23 cellular contexts compared by ENCODE assay signal in the genomic region with DNA sequence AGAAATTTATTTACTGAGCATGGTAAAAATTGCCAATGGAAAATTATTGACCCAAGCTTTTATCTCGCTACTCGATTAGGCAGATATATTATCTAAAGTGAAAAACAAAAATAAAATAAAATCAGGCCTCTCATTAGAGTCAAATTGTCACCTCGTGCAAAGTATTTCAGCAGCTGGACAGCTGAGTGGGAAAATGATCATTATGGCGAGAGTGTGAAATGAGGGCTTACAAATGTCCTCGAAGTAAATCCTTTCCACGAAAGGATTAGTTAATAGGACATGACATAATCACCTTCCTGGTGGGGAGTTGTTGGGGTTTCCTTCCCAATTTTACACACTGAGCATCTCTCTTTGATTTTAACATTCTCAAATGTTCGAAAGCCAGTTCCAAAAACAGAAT.
A peak's percentile ranks its signal among the peaks of the same experiment; 100 is the strongest.
DNase-seq lines count a peak whose midpoint lies in the region; ATAC-seq and TF ChIP-seq lines count a peak whose summit lies in the region.
"Had no signal": no experiment of that assay in that cellular context is flagged by ENCODE, and none has a peak within 500 bp of the region (broad histone marks: within the 10 kb centered on the region; RNA-seq: fewer than 3 reads in every experiment).

No MANE protein-coding gene starts in this region.

- POLR2A ChIA-PET in HEK293 (lab: Yijun Ruan, JAX), result no interaction called here

- H3K9me3 ChIP-seq in HEK293 (ENCODE audit: control insufficient read depth, insufficient read depth, low read depth, low read length), result no peaks in the 10 kb centered on the region
- H3K9me3 ChIP-seq: SJSA1 had no signal

- ATAC-seq in GM21515 (IDR thresholded peaks at IDR 0.05; ENCODE audit: unreplicated experiment), result no peak

- no peak overlapping the region for H3K27ac ChIP-seq in HEK293 (ENCODE audit: extremely low read depth, low read depth, low read length)
- H3K27ac ChIP-seq: PC-9, SJSA1 had no signal

- H3K4me1 ChIP-seq in HEK293 (ENCODE audit: control insufficient read depth, insufficient read depth, low read length), result no peaks in the 10 kb centered on the region

- CTCF ChIA-PET in HEK293 (lab: Yijun Ruan, JAX), result no interaction called here

- intact Hi-C loops in head of caudate nucleus (cut with DNase I), result no loop called here

- H3K36me3 ChIP-seq in HEK293 (ENCODE audit: control insufficient read depth in 2 of 2, insufficient read depth in 1 of 2, low read length in 2 of 2), result no peaks in the 10 kb centered on the region
- H3K36me3 ChIP-seq: SJSA1 had no signal

- H3K4me3 ChIP-seq in HEK293 (ENCODE audit: low read depth, low read length), result no peak overlapping the region
- H3K4me3 ChIP-seq: PC-9, SJSA1 had no signal

- no peak for TF ChIP-seq CTCF in HEK293 (tag by site-specific recombination; IDR thresholded peaks at IDR 0.05)

- DNase-seq in D341Med (ENCODE audit: low spot score) (peak; percentile 39), NCI-H82 (lab: John Stamatoyannopoulos, UW) (peak; percentile 91), retina (peak; percentile 16), ecto neural progenitor cell (ENCODE audit: low spot score) (no peak), head of caudate nucleus (no peak)
- DNase-seq: C1 segment of cervical spinal cord; CD4-positive, alpha-beta memory T cell; COR-L47; DMS79 treated with DMSO at 0.1 percent for 48 hours; GF-D8; H9; HFFc6; KG1; MM.1S; NCI-H2029; NCI-H2227 treated with DMSO at 0.1 percent for 48 hours; PC-9; Right ventricle myocardium superior; RPMI8226; T-helper 1 cell had no signal

TF ChIP-seq in HEK293, 187 proteins besides CTCF, POLR2A, EP300 and RAD21:
- TF ChIP-seq ZBTB48 (tag by site-specific recombination; IDR thresholded peaks at IDR 0.05), result no peak
- no peak for TF ChIP-seq ZNF211 (tag by site-specific recombination; IDR thresholded peaks at IDR 0.05; ENCODE audit: low read depth)
- TF ChIP-seq, protein P1, sequence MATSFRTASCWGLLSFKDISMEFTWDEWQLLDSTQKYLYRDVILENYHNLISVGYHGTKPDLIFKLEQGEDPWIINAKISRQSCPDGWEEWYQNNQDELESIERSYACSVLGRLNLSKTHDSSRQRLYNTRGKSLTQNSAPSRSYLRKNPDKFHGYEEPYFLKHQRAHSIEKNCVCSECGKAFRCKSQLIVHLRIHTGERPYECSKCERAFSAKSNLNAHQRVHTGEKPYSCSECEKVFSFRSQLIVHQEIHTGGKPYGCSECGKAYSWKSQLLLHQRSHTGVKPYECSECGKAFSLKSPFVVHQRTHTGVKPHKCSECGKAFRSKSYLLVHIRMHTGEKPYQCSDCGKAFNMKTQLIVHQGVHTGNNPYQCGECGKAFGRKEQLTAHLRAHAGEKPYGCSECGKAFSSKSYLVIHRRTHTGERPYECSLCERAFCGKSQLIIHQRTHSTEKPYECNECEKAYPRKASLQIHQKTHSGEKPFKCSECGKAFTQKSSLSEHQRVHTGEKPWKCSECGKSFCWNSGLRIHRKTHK (tag by site-specific recombination; IDR thresholded peaks at IDR 0.05), result no peak
- TF ChIP-seq KLF9 (tag by site-specific recombination; IDR thresholded peaks at IDR 0.05; ENCODE audit: low read depth), result no peak
- TF ChIP-seq, protein P2, sequence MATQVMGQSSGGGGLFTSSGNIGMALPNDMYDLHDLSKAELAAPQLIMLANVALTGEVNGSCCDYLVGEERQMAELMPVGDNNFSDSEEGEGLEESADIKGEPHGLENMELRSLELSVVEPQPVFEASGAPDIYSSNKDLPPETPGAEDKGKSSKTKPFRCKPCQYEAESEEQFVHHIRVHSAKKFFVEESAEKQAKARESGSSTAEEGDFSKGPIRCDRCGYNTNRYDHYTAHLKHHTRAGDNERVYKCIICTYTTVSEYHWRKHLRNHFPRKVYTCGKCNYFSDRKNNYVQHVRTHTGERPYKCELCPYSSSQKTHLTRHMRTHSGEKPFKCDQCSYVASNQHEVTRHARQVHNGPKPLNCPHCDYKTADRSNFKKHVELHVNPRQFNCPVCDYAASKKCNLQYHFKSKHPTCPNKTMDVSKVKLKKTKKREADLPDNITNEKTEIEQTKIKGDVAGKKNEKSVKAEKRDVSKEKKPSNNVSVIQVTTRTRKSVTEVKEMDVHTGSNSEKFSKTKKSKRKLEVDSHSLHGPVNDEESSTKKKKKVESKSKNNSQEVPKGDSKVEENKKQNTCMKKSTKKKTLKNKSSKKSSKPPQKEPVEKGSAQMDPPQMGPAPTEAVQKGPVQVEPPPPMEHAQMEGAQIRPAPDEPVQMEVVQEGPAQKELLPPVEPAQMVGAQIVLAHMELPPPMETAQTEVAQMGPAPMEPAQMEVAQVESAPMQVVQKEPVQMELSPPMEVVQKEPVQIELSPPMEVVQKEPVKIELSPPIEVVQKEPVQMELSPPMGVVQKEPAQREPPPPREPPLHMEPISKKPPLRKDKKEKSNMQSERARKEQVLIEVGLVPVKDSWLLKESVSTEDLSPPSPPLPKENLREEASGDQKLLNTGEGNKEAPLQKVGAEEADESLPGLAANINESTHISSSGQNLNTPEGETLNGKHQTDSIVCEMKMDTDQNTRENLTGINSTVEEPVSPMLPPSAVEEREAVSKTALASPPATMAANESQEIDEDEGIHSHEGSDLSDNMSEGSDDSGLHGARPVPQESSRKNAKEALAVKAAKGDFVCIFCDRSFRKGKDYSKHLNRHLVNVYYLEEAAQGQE (tag by site-specific recombination; IDR thresholded peaks at IDR 0.05), result peak; percentile 58
- TF ChIP-seq ZNF48 (tag by site-specific recombination; IDR thresholded peaks at IDR 0.05), result no peak

Comparison
In these comparisons a context has a peak if more than half of its experiments do, and no peak if none do; other contexts are left out.
1. DNase-seq: peak in D341Med (single experiment), NCI-H82 (single experiment) and retina (single experiment); none in ecto neural progenitor cell (single experiment) and head of caudate nucleus (0 of 42).